ENCODE assay signal across 12 cellular contexts in genomic region chr7:16028103-16028502, GRCh38.
DNase-seq lines count a peak whose midpoint lies in the region; ATAC-seq and TF ChIP-seq lines count a peak whose summit lies in the region.
"Had no signal": no experiment of that assay in that cellular context is flagged by ENCODE, and none has a peak within 500 bp of the region (broad histone marks: within the 10 kb centered on the region; RNA-seq: fewer than 3 reads in every experiment).

No MANE protein-coding gene starts in this region.

- POLR2A ChIA-PET in WTC11 (lab: Charles Lee), result no interaction called here

- no peak overlapping the region for H3K4me3 ChIP-seq in fibroblast of the aortic adventitia (ENCODE audit: low read depth, low read length)

- peak; percentile 84 for DNase-seq in EL
- DNase-seq in WTC11 (ENCODE audit: low spot score), result no peak
- DNase-seq in fibroblast of the aortic adventitia (ENCODE audit: low read depth), result peak; percentile 98
- DNase-seq in non-pigmented ciliary epithelial cell (ENCODE audit: low read depth), result peak; percentile 73
- no peak for DNase-seq in chondrocyte (ENCODE audit: low spot score)
- DNase-seq in HUDEP-2 (lab: John Stamatoyannopoulos, UW; ENCODE audit: unreplicated experiment in 76 of 76), result no peak
- DNase-seq: activated naive CD8-positive, alpha-beta T cell treated with anti-CD3 and anti-CD28 coated beads, Interleukin-2, amount 10 ng/mL, durations not matched to agents 7 days and 5 days; COR-L47; glutamatergic neuron; NCI-H345 had no signal

- H3K4me1 Mint-ChIP-seq in WTC11 (peaks cover 16% of the 10 kb centered on the region), chondrocyte (ENCODE audit: low read depth) (peaks cover 36% of the 10 kb centered on the region)
- H3K4me1 Mint-ChIP-seq: activated naive CD8-positive, alpha-beta T cell treated with anti-CD3 and anti-CD28 coated beads, Interleukin-2, amount 10 ng/mL, durations not matched to agents 7 days and 5 days had no signal

- CTCF ChIA-PET in WTC11 (lab: Charles Lee), result no interaction called here

- H3K27ac Mint-ChIP-seq in WTC11 (0 out of 2 replicates have a peak overlapping the region, but pooled peaks have one; percentile 4), chondrocyte (ENCODE audit: unreplicated experiment) (no peak overlapping the region)
- H3K27ac Mint-ChIP-seq: activated naive CD8-positive, alpha-beta T cell treated with anti-CD3 and anti-CD28 coated beads, Interleukin-2, amount 10 ng/mL, durations not matched to agents 7 days and 5 days had no signal

- H3K4me3 Mint-ChIP-seq in WTC11, result no peak overlapping the region
- H3K4me3 Mint-ChIP-seq in chondrocyte (ENCODE audit: unreplicated experiment), result no peak overlapping the region
- H3K4me3 Mint-ChIP-seq: activated naive CD8-positive, alpha-beta T cell treated with anti-CD3 and anti-CD28 coated beads, Interleukin-2, amount 10 ng/mL, durations not matched to agents 7 days and 5 days had no signal

- H3K9me3 Mint-ChIP-seq in WTC11, result no peaks in the 10 kb centered on the region
- no peaks in the 10 kb centered on the region for H3K9me3 Mint-ChIP-seq in chondrocyte (ENCODE audit: low read depth)
- H3K9me3 Mint-ChIP-seq: activated naive CD8-positive, alpha-beta T cell treated with anti-CD3 and anti-CD28 coated beads, Interleukin-2, amount 10 ng/mL, durations not matched to agents 7 days and 5 days had no signal

- no peak for TF ChIP-seq CTCF in WTC11 (IDR thresholded peaks at IDR 0.05)
- TF ChIP-seq CTCF in fibroblast of the aortic adventitia (IDR thresholded peaks at IDR 0.05; ENCODE audit: insufficient read depth, low read length), result no peak
- no peak for TF ChIP-seq CTCF in chondrocyte (IDR thresholded peaks at IDR 0.05)

- ATAC-seq in WTC11 (no peak), GM19455 (IDR thresholded peaks at IDR 0.05; ENCODE audit: unreplicated experiment) (no peak), HG03378 (IDR thresholded peaks at IDR 0.05; ENCODE audit: unreplicated experiment) (no peak)

- H3K36me3 Mint-ChIP-seq in WTC11 (no peaks in the 10 kb centered on the region), chondrocyte (ENCODE audit: low read depth) (no peaks in the 10 kb centered on the region)
- H3K36me3 Mint-ChIP-seq: activated naive CD8-positive, alpha-beta T cell treated with anti-CD3 and anti-CD28 coated beads, Interleukin-2, amount 10 ng/mL, durations not matched to agents 7 days and 5 days had no signal

- no peaks in the 10 kb centered on the region for H3K27me3 Mint-ChIP-seq in WTC11 (ENCODE audit: low read depth)
- no peaks in the 10 kb centered on the region for H3K27me3 Mint-ChIP-seq in chondrocyte (ENCODE audit: low read depth)
- H3K27me3 Mint-ChIP-seq: activated naive CD8-positive, alpha-beta T cell treated with anti-CD3 and anti-CD28 coated beads, Interleukin-2, amount 10 ng/mL, durations not matched to agents 7 days and 5 days had no signal

TF ChIP-seq in WTC11, 78 proteins besides CTCF, POLR2A, EP300 and RAD21:
- TF ChIP-seq SP1 (CRISPR knock-in tag; conservative IDR thresholded peaks at IDR 0.05), result no peak
- TF ChIP-seq SMAD3 (CRISPR knock-in tag; IDR thresholded peaks at IDR 0.05; ENCODE audit: borderline replicate concordance), result no peak
- TF ChIP-seq ZNF263 (CRISPR knock-in tag; IDR thresholded peaks at IDR 0.05; ENCODE audit: low read depth), result no peak
- TF ChIP-seq ERG (CRISPR knock-in tag; IDR thresholded peaks at IDR 0.05), result no peak
- TF ChIP-seq FOXK1 (CRISPR knock-in tag; IDR thresholded peaks at IDR 0.05), result no peak

Comparison
In these comparisons a context has a peak if more than half of its experiments do, and no peak if none do; other contexts are left out.
1. DNase-seq: peak in EL (single experiment), fibroblast of the aortic adventitia (single experiment) and non-pigmented ciliary epithelial cell (single experiment); none in WTC11 (single experiment), chondrocyte (single experiment) and HUDEP-2 (0 of 76).